In the genomic region with DNA sequence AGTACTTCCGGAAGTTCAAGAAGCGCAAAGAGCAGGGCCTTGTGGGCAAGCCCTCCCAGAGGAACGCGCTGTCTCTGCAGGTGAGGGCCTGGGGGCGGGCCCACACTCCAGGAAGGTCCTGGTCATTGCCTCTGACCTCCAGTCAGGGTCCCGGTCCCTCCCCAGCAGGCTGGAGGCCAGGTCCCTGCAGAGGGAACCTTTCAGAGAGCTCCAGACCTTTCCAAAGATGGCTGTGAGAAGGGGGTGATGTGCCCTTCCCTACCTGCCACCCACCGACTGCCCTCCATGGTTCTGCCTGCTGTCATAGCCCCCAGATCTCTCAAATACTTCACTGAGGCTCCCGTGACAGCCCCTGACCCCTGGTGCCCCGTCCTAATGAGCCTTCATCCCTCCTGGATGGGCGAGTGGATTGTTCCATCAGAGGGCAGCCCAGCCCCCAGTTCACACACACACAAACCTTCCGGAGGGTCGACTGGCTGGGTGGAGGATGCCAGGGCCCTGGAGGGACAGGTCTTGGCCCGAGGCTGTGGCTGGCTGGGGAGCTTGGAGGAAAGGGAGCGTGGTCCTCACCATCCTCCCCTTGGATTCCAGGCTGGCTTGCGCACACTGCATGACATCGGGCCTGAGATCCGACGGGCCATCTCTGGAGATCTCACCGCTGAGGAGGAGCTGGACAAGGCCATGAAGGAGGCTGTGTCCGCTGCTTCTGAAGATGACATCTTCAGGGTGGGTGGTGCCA, we compare ENCODE assay signal across 19 cellular contexts.
"Had no signal": no experiment of that assay in that cellular context is flagged by ENCODE, and none has a peak within 500 bp of the region (broad histone marks: within the 10 kb centered on the region; RNA-seq: fewer than 3 reads in every experiment).

No MANE protein-coding gene starts in this region.

- H3K27me3 ChIP-seq: esophagus squamous epithelium, gastroesophageal sphincter, ovary, right atrium auricular region, sigmoid colon, suprapubic skin, thyroid gland, uterus had no signal

- H3K36me3 Mint-ChIP-seq: immature natural killer cell had no signal

- DNase-seq: effector memory CD8-positive, alpha-beta T cell; esophagus squamous epithelium; foreskin fibroblast; glutamatergic neuron; immature natural killer cell; left colon; mucosa of descending colon; naive thymus-derived CD8-positive, alpha-beta T cell; ovary; sigmoid colon; stimulated activated CD4-positive, alpha-beta T cell treated with anti-CD3 and anti-CD28 coated beads, Interleukin-12 subunit alpha, Interleukin-12 subunit beta, amount 100 ng/mL, for 4 hours; stimulated activated naive CD8-positive, alpha-beta T cell treated with anti-CD3 and anti-CD28 coated beads, Interleukin-15, Interleukin-2, amounts not matched to agents 100 U/mL and 50 U/mL, for 24 hours; thyroid gland had no signal

- H3K9me3 Mint-ChIP-seq: effector memory CD8-positive, alpha-beta T cell; immature natural killer cell; naive thymus-derived CD8-positive, alpha-beta T cell; type B pancreatic cell had no signal

- H3K9me3 ChIP-seq: esophagus squamous epithelium, gastroesophageal sphincter, mucosa of descending colon, ovary, right atrium auricular region, sigmoid colon, suprapubic skin, thyroid gland, uterus had no signal

- H3K4me3 ChIP-seq: esophagus squamous epithelium, gastroesophageal sphincter, mucosa of descending colon, ovary, right atrium auricular region, sigmoid colon, skin epidermis, suprapubic skin, thyroid gland, uterus had no signal

- H3K36me3 ChIP-seq: ovary, thyroid gland, uterus had no signal

- ATAC-seq: effector memory CD8-positive, alpha-beta T cell; gastroesophageal sphincter; left colon; mucosa of descending colon; naive thymus-derived CD8-positive, alpha-beta T cell; stimulated activated naive CD8-positive, alpha-beta T cell treated with anti-CD3 and anti-CD28 coated beads, Interleukin-15, Interleukin-2, amounts not matched to agents 100 U/mL and 50 U/mL, for 24 hours had no signal

- H3K4me3 Mint-ChIP-seq: effector memory CD8-positive, alpha-beta T cell; immature natural killer cell; naive thymus-derived CD8-positive, alpha-beta T cell; type B pancreatic cell had no signal

- H3K27me3 Mint-ChIP-seq: effector memory CD8-positive, alpha-beta T cell; naive thymus-derived CD8-positive, alpha-beta T cell; type B pancreatic cell had no signal

- H3K27ac Mint-ChIP-seq: effector memory CD8-positive, alpha-beta T cell; type B pancreatic cell had no signal

- H3K4me1 ChIP-seq: esophagus squamous epithelium, gastroesophageal sphincter, right atrium auricular region, sigmoid colon, suprapubic skin, thyroid gland, uterus had no signal

- H3K27ac ChIP-seq: esophagus squamous epithelium, gastroesophageal sphincter, ovary, right atrium auricular region, sigmoid colon, skin epidermis, suprapubic skin, thyroid gland, uterus had no signal
